In genomic region chr20:47204008-47204745, GRCh38 we compare ENCODE assay signal across 13 cellular contexts.
DNase-seq lines count a peak whose midpoint lies in the region; ATAC-seq and TF ChIP-seq lines count a peak whose summit lies in the region.
"Had no signal": no experiment of that assay in that cellular context is flagged by ENCODE, and none has a peak within 500 bp of the region (broad histone marks: within the 10 kb centered on the region; RNA-seq: fewer than 3 reads in every experiment).

No MANE protein-coding gene starts in this region.

- WGBS in mammary epithelial cell (ENCODE audit: low coverage, missing lambda C conversion rate), result 59% methylated on average over 10 of the region's 10 CpGs
- WGBS in heart right ventricle, 2 donors, result 89 to 92% methylated on average over 10 of the region's 10 CpGs
- WGBS in sigmoid colon, 2 donors, result 88% methylated on average over 10 of the region's 10 CpGs

- intact Hi-C loops in mammary epithelial cell (cut with micrococcal nuclease), result loop anchor here (2.0 kb wide), 1 partner anchor 181 kb away; no protein-coding TSS in a partner anchor
- intact Hi-C loops in heart right ventricle (cut with DNase I), result loop anchor here in 2 of 10 donors (5.0 to 10.0 kb wide), 3 partner anchors 63 to 421 kb away; no protein-coding TSS in a partner anchor
- intact Hi-C loops in sigmoid colon (cut with DNase I), result no loop called here

- no peak for TF ChIP-seq POLR2A in sigmoid colon (IDR thresholded peaks at IDR 0.05)

- TF ChIP-seq CTCF in C4-2B (conservative IDR thresholded peaks at IDR 0.05), result no peak
- no peak for TF ChIP-seq CTCF in mammary epithelial cell (conservative IDR thresholded peaks at IDR 0.05 in 1 of 2, IDR thresholded peaks at IDR 0.05 in 1 of 2; ENCODE audit: extremely low read depth in 1 of 2, insufficient read depth in 1 of 2, low read depth in 1 of 2, low read length in 2 of 2)
- TF ChIP-seq CTCF in heart right ventricle (IDR thresholded peaks at IDR 0.05), result no peak
- no peak for TF ChIP-seq CTCF in sigmoid colon (IDR thresholded peaks at IDR 0.05)

- H3K27me3 ChIP-seq in mammary epithelial cell (ENCODE audit: insufficient read depth, low read length), result no peaks in the 10 kb centered on the region
- no peaks in the 10 kb centered on the region for H3K27me3 ChIP-seq in heart right ventricle
- H3K27me3 ChIP-seq in sigmoid colon, result no peaks in the 10 kb centered on the region
- H3K27me3 ChIP-seq: SJCRH30 had no signal

- H3K4me3 ChIP-seq in mammary epithelial cell (replicated peaks in 1 of 3; ENCODE audit: insufficient read depth in 1 of 3, low read depth in 2 of 3, low read length in 3 of 3) (no peak overlapping the region), heart right ventricle (no peak overlapping the region), sigmoid colon (no peak overlapping the region)
- H3K4me3 ChIP-seq: K562, SJCRH30 had no signal

- H3K4me1 ChIP-seq in mammary epithelial cell (ENCODE audit: insufficient read depth, low read length) (peaks cover 14% of the 10 kb centered on the region), heart right ventricle (peaks cover 0 to 16% (median 0%) of the 10 kb centered on the region in 9 donors), sigmoid colon (no peaks in the 10 kb centered on the region)

- H2AFZ ChIP-seq in mammary epithelial cell (ENCODE audit: low read depth, low read length), result no peak overlapping the region
- H2AFZ ChIP-seq: parathyroid adenoma had no signal

- H3K9me3 ChIP-seq in mammary epithelial cell (replicated peaks; ENCODE audit: insufficient read depth, low read length), result no peaks in the 10 kb centered on the region
- no peaks in the 10 kb centered on the region for H3K9me3 ChIP-seq in heart right ventricle
- no peaks in the 10 kb centered on the region for H3K9me3 ChIP-seq in sigmoid colon
- H3K9me3 ChIP-seq: SJCRH30 had no signal

- peaks cover 3% of the 10 kb centered on the region for H3K36me3 ChIP-seq in mammary epithelial cell (ENCODE audit: insufficient read depth, low read length)
- peaks cover 0 to 13% (median 0%) of the 10 kb centered on the region in 9 donors for H3K36me3 ChIP-seq in heart right ventricle
- H3K36me3 ChIP-seq in sigmoid colon, result peaks cover 0 to 10% (median 4%) of the 10 kb centered on the region in 4 donors

- no peaks in the 10 kb centered on the region for H4K20me1 ChIP-seq in mammary epithelial cell (ENCODE audit: insufficient read depth, low read length)

- H3K27ac ChIP-seq in C4-2B, result peak overlapping the region; percentile 39
- H3K27ac ChIP-seq in mammary epithelial cell (ENCODE audit: insufficient read depth, low read depth, low read length), result no peak overlapping the region
- no peak overlapping the region for H3K27ac ChIP-seq in heart right ventricle
- no peak overlapping the region for H3K27ac ChIP-seq in sigmoid colon
- H3K27ac ChIP-seq: parathyroid adenoma, SJCRH30 had no signal

- CTCF ChIA-PET in mammary epithelial cell (lab: Charles Lee; ENCODE audit: low non-redundant PET), result interaction anchor here (0.6 kb wide), 1 partner anchor 180 kb away, joined by 3 read pairs; no protein-coding TSS in a partner anchor

- no peak overlapping the region for H3K9ac ChIP-seq in mammary epithelial cell (ENCODE audit: insufficient read depth, low read length)
- H3K9ac ChIP-seq: parathyroid adenoma had no signal

- in situ Hi-C loops in mammary epithelial cell (cut with MboI; ENCODE audit: low sequenced_read_pairs in 2 of 2), result no loop called here

- no peak for ATAC-seq in heart right ventricle
- ATAC-seq: K562 had no signal

- TF ChIP-seq EP300 in sigmoid colon (IDR thresholded peaks at IDR 0.05), result no peak

- peak overlapping the region; percentile 40 for H3K4me2 ChIP-seq in mammary epithelial cell (ENCODE audit: insufficient read depth, low read depth, low read length)

- dilution Hi-C loops in mammary epithelial cell (cut with HindIII; ENCODE audit: low sequenced_read_pairs), result no loop called here

- H3K79me2 ChIP-seq in mammary epithelial cell (ENCODE audit: insufficient read depth, low read length), result peaks cover 4% of the 10 kb centered on the region
- H3K79me2 ChIP-seq: parathyroid adenoma had no signal

- no TSS peak for BruUV-seq in mammary epithelial cell (replicated peaks; lab: Mats Ljungman, UMichigan)

- peak; percentile 94 for DNase-seq in HuH-7.5 (ENCODE audit: low spot score)
- peak; percentile 93 for DNase-seq in mammary epithelial cell
- DNase-seq in kidney tubule cell (ENCODE audit: low spot score), result peak; percentile 84
- no peak for DNase-seq in heart right ventricle
- DNase-seq in stimulated activated CD4-positive, alpha-beta T cell treated with anti-CD3 and anti-CD28 coated beads, Interleukin-12 subunit alpha, Interleukin-12 subunit beta, amount 100 ng/mL, for 4 hours, result no peak
- no peak for DNase-seq in sigmoid colon
- DNase-seq in NCI-H526 treated with DMSO at 0.1 percent for 48 hours (lab: John Stamatoyannopoulos, UW), result no peak
- DNase-seq: activated naive CD4-positive, alpha-beta T cell; NCI-H187; SJCRH30 had no signal

Comparison
In these comparisons a context has a peak if more than half of its experiments do, and no peak if none do; other contexts are left out.
1. DNase-seq: peak in HuH-7.5 (single experiment), mammary epithelial cell (single experiment) and kidney tubule cell (single experiment); none in heart right ventricle (0 of 2), stimulated activated CD4-positive, alpha-beta T cell treated with anti-CD3 and anti-CD28 coated beads, Interleukin-12 subunit alpha, Interleukin-12 subunit beta, amount 100 ng/mL, for 4 hours (single experiment), sigmoid colon (single experiment) and NCI-H526 treated with DMSO at 0.1 percent for 48 hours (single experiment).